Comparison of ENCODE assay signal across 19 cellular contexts in genomic region chr5:94872526-94872925, GRCh38.
"Had no signal": no experiment of that assay in that cellular context is flagged by ENCODE, and none has a peak within 500 bp of the region (broad histone marks: within the 10 kb centered on the region; RNA-seq: fewer than 3 reads in every experiment).

No MANE protein-coding gene starts in this region.

- H3K27me3 ChIP-seq: ascending aorta, left lung, right lobe of liver, vagina had no signal

- ATAC-seq: effector memory CD8-positive, alpha-beta T cell; left lung; psoas muscle; right lobe of liver; stimulated activated naive CD8-positive, alpha-beta T cell treated with anti-CD3 and anti-CD28 coated beads, Interleukin-15, amount 100 ng/mL, for 72 hours had no signal

- H3K27ac Mint-ChIP-seq: activated naive CD4-positive, alpha-beta T cell treated with anti-CD3 and anti-CD28 coated beads, Interleukin-2, amount 50 U/mL, for 24 hours; effector memory CD8-positive, alpha-beta T cell; stimulated activated naive CD8-positive, alpha-beta T cell treated with anti-CD3 and anti-CD28 coated beads, Interleukin-15, amount 100 ng/mL, for 72 hours had no signal

- H3K9me3 Mint-ChIP-seq: activated naive CD4-positive, alpha-beta T cell treated with anti-CD3 and anti-CD28 coated beads, Interleukin-2, amount 50 U/mL, for 24 hours; effector memory CD8-positive, alpha-beta T cell; stimulated activated naive CD8-positive, alpha-beta T cell treated with anti-CD3 and anti-CD28 coated beads, Interleukin-15, amount 100 ng/mL, for 72 hours had no signal

- H3K27ac ChIP-seq: ascending aorta, left lung, psoas muscle, right lobe of liver, vagina had no signal

- DNase-seq: activated CD4-positive, alpha-beta T cell treated with anti-CD3 and anti-CD28 coated beads for 1 hour; activated CD4-positive, alpha-beta T cell treated with anti-CD3 and anti-CD28 coated beads, Interleukin-2, amount 50 U/mL, for 4 hours; activated gamma-delta T cell; dermis blood vessel endothelial cell; effector memory CD8-positive, alpha-beta T cell; foreskin fibroblast; left lung; psoas muscle; right lobe of liver; small intestine; stimulated activated CD4-positive, alpha-beta T cell treated with anti-CD3 and anti-CD28 coated beads, Interleukin-15, amount 100 ng/mL, for 24 hours; stimulated activated CD4-positive, alpha-beta T cell treated with anti-CD3 and anti-CD28 coated beads, Interleukin-2, amount 100 ng/mL, for 48 hours; stimulated activated naive CD8-positive, alpha-beta T cell treated with anti-CD3 and anti-CD28 coated beads, Interleukin-15, amount 100 ng/mL, for 72 hours; T-helper 1 cell; T1000; trophoblast cell had no signal

- H3K36me3 Mint-ChIP-seq: activated naive CD4-positive, alpha-beta T cell treated with anti-CD3 and anti-CD28 coated beads, Interleukin-2, amount 50 U/mL, for 24 hours had no signal

- H3K36me3 ChIP-seq: ascending aorta, right lobe of liver, vagina had no signal

- H3K27me3 Mint-ChIP-seq: stimulated activated naive CD8-positive, alpha-beta T cell treated with anti-CD3 and anti-CD28 coated beads, Interleukin-15, amount 100 ng/mL, for 72 hours had no signal

- H3K9me3 ChIP-seq: ascending aorta, left lung, psoas muscle, right lobe of liver, vagina had no signal

- H3K4me3 Mint-ChIP-seq: activated naive CD4-positive, alpha-beta T cell treated with anti-CD3 and anti-CD28 coated beads, Interleukin-2, amount 50 U/mL, for 24 hours; effector memory CD8-positive, alpha-beta T cell; stimulated activated naive CD8-positive, alpha-beta T cell treated with anti-CD3 and anti-CD28 coated beads, Interleukin-15, amount 100 ng/mL, for 72 hours had no signal

- H3K4me3 ChIP-seq: ascending aorta, left lung, psoas muscle, right lobe of liver, vagina had no signal

- H3K4me1 Mint-ChIP-seq: activated naive CD4-positive, alpha-beta T cell treated with anti-CD3 and anti-CD28 coated beads, Interleukin-2, amount 50 U/mL, for 24 hours; stimulated activated naive CD8-positive, alpha-beta T cell treated with anti-CD3 and anti-CD28 coated beads, Interleukin-15, amount 100 ng/mL, for 72 hours had no signal

- H3K4me1 ChIP-seq: ascending aorta, left lung, psoas muscle, right lobe of liver, vagina had no signal
